ENCODE assay signal across 17 cellular contexts in genomic region chr2:20613342-20613916, GRCh38. TPM values are rescaled to one million over a fixed set of nuclear protein-coding genes. Genes with fewer than 3 reads are reported as not detected.
DNase-seq lines count a peak whose midpoint lies in the region; ATAC-seq, FAIRE-seq and TF ChIP-seq lines count a peak whose summit lies in the region.
"Had no signal": no experiment of that assay in that cellular context is flagged by ENCODE, and none has a peak within 500 bp of the region (broad histone marks: within the 10 kb centered on the region; RNA-seq: fewer than 3 reads in every experiment).

No MANE protein-coding gene starts in this region.

- no peaks in the 10 kb centered on the region for H3K27me3 Mint-ChIP-seq in activated T-cell treated with anti-CD3 and anti-CD28 coated beads, Interleukin-2, amount 50 U/mL, for 4 hours (ENCODE audit: low read depth)

- no peak overlapping the region for H3K4me3 Mint-ChIP-seq in activated T-cell treated with anti-CD3 and anti-CD28 coated beads, Interleukin-2, amount 50 U/mL, for 4 hours
- H3K4me3 Mint-ChIP-seq: GM23338, mesothelial cell of epicardium had no signal

- no peaks in the 10 kb centered on the region for H3K79me2 ChIP-seq in HepG2 (ENCODE audit: insufficient read depth, low read length)
- H3K79me2 ChIP-seq: parathyroid adenoma had no signal

- H3K4me3 ChIP-seq in HepG2 (replicated peaks in 1 of 3; ENCODE audit: insufficient read depth in 1 of 3, low read depth in 2 of 3, low read length in 3 of 3): no peak overlapping the region
- H3K4me3 ChIP-seq in stomach: no peak overlapping the region
- H3K4me3 ChIP-seq: cardiac muscle cell, GM23338, MG63 had no signal

- intact Hi-C loops in HepG2 (cut with micrococcal nuclease; ENCODE audit: unreplicated experiment): no loop called here
- intact Hi-C loops in stomach (cut with DNase I; ENCODE audit: low total_unique reads): no loop called here

- WGBS in HepG2 (ENCODE audit: low lambda C conversion rate): 89% methylated on average over 12 of the region's 12 CpGs
- WGBS in stomach, 5 donors: 70 to 80% (median 73%) methylated on average over 11 to 12 of the region's 12 CpGs

- TF ChIP-seq EP300 in HepG2 (IDR thresholded peaks at IDR 0.05; ENCODE audit: low read depth in 2 of 2, low read length in 2 of 2): no peak
- TF ChIP-seq EP300 in HepG2 (CRISPR knock-in tag; IDR thresholded peaks at IDR 0.05; ENCODE audit: borderline replicate concordance): no peak
- no peak for TF ChIP-seq EP300 in stomach (IDR thresholded peaks at IDR 0.05)

- H3K9me3 Mint-ChIP-seq in activated T-cell treated with anti-CD3 and anti-CD28 coated beads, Interleukin-2, amount 50 U/mL, for 4 hours: no peaks in the 10 kb centered on the region
- H3K9me3 Mint-ChIP-seq: GM23338, mesothelial cell of epicardium had no signal

- H3K4me1 Mint-ChIP-seq in activated T-cell treated with anti-CD3 and anti-CD28 coated beads, Interleukin-2, amount 50 U/mL, for 4 hours (ENCODE audit: low read depth): no peaks in the 10 kb centered on the region

- no peak overlapping the region for H3K4me2 ChIP-seq in HepG2 (ENCODE audit: low read depth, low read length)

- ATAC-seq in HepG2: no peak
- no peak for ATAC-seq in activated T-cell treated with anti-CD3 and anti-CD28 coated beads, Interleukin-2, amount 50 U/mL, for 4 hours

- H3K36me3 ChIP-seq in HepG2 (replicated peaks in 1 of 2; ENCODE audit: control insufficient read depth in 1 of 2, insufficient read depth in 2 of 2, low read length in 2 of 2) (no peaks in the 10 kb centered on the region), stomach (no peaks in the 10 kb centered on the region)
- H3K36me3 ChIP-seq: cardiac muscle cell had no signal

- TF ChIP-seq POLR2A in HepG2 (IDR thresholded peaks at IDR 0.05; ENCODE audit: insufficient read depth in 1 of 2, low read depth in 2 of 2, low read length in 2 of 2) (no peak), stomach (IDR thresholded peaks at IDR 0.05) (no peak)

- H3K4me1 ChIP-seq in HepG2 (ENCODE audit: insufficient read depth, low read length) (peaks cover 100% of the 10 kb centered on the region), stomach (peaks cover 72 to 95% (median 86%) of the 10 kb centered on the region in 4 donors)

- H3K36me3 Mint-ChIP-seq in activated T-cell treated with anti-CD3 and anti-CD28 coated beads, Interleukin-2, amount 50 U/mL, for 4 hours (ENCODE audit: insufficient read depth): peaks cover 5% of the 10 kb centered on the region

- H3K27me3 ChIP-seq in HepG2 (ENCODE audit: control insufficient read depth in 1 of 2, insufficient read depth in 2 of 2, low read length in 2 of 2) (no peaks in the 10 kb centered on the region), stomach (no peaks in the 10 kb centered on the region)
- H3K27me3 ChIP-seq: cardiac muscle cell, MG63 had no signal

- H3K9ac ChIP-seq in HepG2 (ENCODE audit: insufficient read depth, low read depth, low read length): peak overlapping the region; percentile 51; the same call in 1 of the 2 replicates
- H3K9ac ChIP-seq: parathyroid adenoma had no signal

- TF ChIP-seq RAD21 in HepG2 (CRISPR knock-in tag; IDR thresholded peaks at IDR 0.05): no peak

- POLR2A ChIA-PET in HepG2 (lab: Yijun Ruan, JAX) (interaction anchor here (1.3 to 7.9 kb wide), 6 partner anchors 14 to 164 kb away, joined by 3 to 153 read pairs (median 25); partner anchors contain the start of gene RHOB), HEK293T (lab: Yijun Ruan, JAX) (interaction anchor here (4.6 kb wide), 1 partner anchor 165 kb away, joined by 66 read pairs; the partner anchor contains the start of gene RHOB)

- in situ Hi-C loops in HepG2 (cut with HindIII; ENCODE audit: extremely low pct_ligation_motif_present, low pct_unique_long_range_greater_than_20kb): no loop called here

- DNase-seq in NCI-H146 (lab: John Stamatoyannopoulos, UW) (peak; percentile 60), HepG2 (ENCODE audit: low spot score) (no peak), stomach (no peak), HEK293T (ENCODE audit: extremely low spot score) (no peak), NCI-H1436 (lab: John Stamatoyannopoulos, UW) (no peak), MV-4-11 (lab: John Stamatoyannopoulos, UW) (no peak)
- DNase-seq in activated T-cell treated with anti-CD3 and anti-CD28 coated beads, Interleukin-2, amount 50 U/mL, for 4 hours: no peak
- DNase-seq: activated CD4-positive, alpha-beta T cell treated with anti-CD3 and anti-CD28 coated beads for 48 hours; activated gamma-delta T cell treated with Interleukin-2 at 50 U/mL for 16 hours; MG63 had no signal

- FAIRE-seq in HepG2 (lab: Jason Lieb, UNC): no peak
- FAIRE-seq: GM12892 had no signal

- H3K9me3 ChIP-seq in HepG2 (ENCODE audit: low read length): no peaks in the 10 kb centered on the region
- no peaks in the 10 kb centered on the region for H3K9me3 ChIP-seq in stomach
- H3K9me3 ChIP-seq: MG63 had no signal

- no TSS peak for BruUV-seq in HepG2 (replicated peaks; lab: Mats Ljungman, UMichigan)

- TF ChIP-seq CTCF in HepG2 (CRISPR knock-in tag; IDR thresholded peaks at IDR 0.05): no peak
- TF ChIP-seq CTCF in stomach (IDR thresholded peaks at IDR 0.05): no peak

- CTCF ChIA-PET in HepG2 (lab: Yijun Ruan, JAX; ENCODE audit: low intra/inter-chr PET ratio, low total read pairs) (no interaction called here), HEK293T (lab: Yijun Ruan, JAX) (interaction anchor here (0.5 kb wide), 1 partner anchor 165 kb away, joined by 3 read pairs; no protein-coding TSS in a partner anchor)

- H3K27ac ChIP-seq in cingulate gyrus (ENCODE audit: low read depth, low read length): peak overlapping the region; percentile 30
- peak overlapping the region; percentile 95 for H3K27ac ChIP-seq in HepG2 (ENCODE audit: extremely low read length, insufficient read depth, low read length)
- peak overlapping the region in 4 of 5 donors; percentile 87 to 97 (median 92) for H3K27ac ChIP-seq in stomach
- H3K27ac ChIP-seq: cardiac muscle cell, epithelial cell of prostate had no signal

- no peaks in the 10 kb centered on the region for H4K20me1 ChIP-seq in HepG2 (ENCODE audit: insufficient read depth, low read length)

- H2AFZ ChIP-seq in HepG2 (ENCODE audit: low read length): no peak overlapping the region
- H2AFZ ChIP-seq: parathyroid adenoma had no signal

RNA-seq across cellular contexts. Expression of gene HS1BP3, which starts 37.5 kb away (rescaled TPM):
- 22.0 and 22.8 TPM in 2 replicates for total RNA-seq in HepG2 (2016; rRNA removed; fragmentation: Illumina TruSeq; extraction: Trizol)
- 4.7 and 4.9 TPM in 2 replicates for total RNA-seq in HepG2 (2016; cell fraction: cytosol; rRNA removed; fragmentation: Illumina TruSeq; extraction: Trizol; ENCODE audit: low read depth)
- 18.5 and 23.5 TPM in 2 replicates for total RNA-seq in HepG2 (2016; cell fraction: insoluble cytoplasmic fraction; rRNA removed; fragmentation: Illumina TruSeq; extraction: Trizol)
- 12.9 and 13.2 TPM in 2 replicates for total RNA-seq in HepG2 (2016; cell fraction: membrane; rRNA removed; fragmentation: Illumina TruSeq; extraction: Trizol)
- 16.8 and 19.0 TPM in 2 replicates for total RNA-seq in HepG2 (2016; cell fraction: nucleus; rRNA removed; fragmentation: Illumina TruSeq; extraction: Trizol)
- 15.2 and 17.3 TPM in 2 replicates for polyA plus RNA-seq in HepG2 (2011; rRNA removed)
- 9.2 and 11.9 TPM in 2 replicates for polyA plus RNA-seq in HepG2 (2011; cell fraction: cytosol; rRNA removed)
- polyA plus RNA-seq in HepG2 (2011; cell fraction: nucleus; rRNA removed): 20.1 and 23.4 TPM in 2 replicates
- polyA plus RNA-seq in HepG2 (2012): 13.4 and 14.5 TPM in 2 replicates
- 5.3 and 5.4 TPM in 2 replicates for polyA plus RNA-seq in HepG2 (2016; cell fraction: cytosol; fragmentation: Illumina TruSeq; extraction: Trizol; ENCODE audit: low read depth)
- polyA plus RNA-seq in HepG2 (2016; cell fraction: insoluble cytoplasmic fraction; fragmentation: Illumina TruSeq; extraction: Trizol; ENCODE audit: low read depth): 19.1 and 22.3 TPM in 2 replicates
- polyA plus RNA-seq in HepG2 (2016; cell fraction: membrane; fragmentation: Illumina TruSeq; extraction: Trizol; ENCODE audit: low read depth): 8.7 and 10.7 TPM in 2 replicates
- polyA plus RNA-seq in HepG2 (2016; cell fraction: nucleus; fragmentation: Illumina TruSeq; extraction: Trizol; ENCODE audit: insufficient read depth, low read depth): 19.4 and 22.9 TPM in 2 replicates
- polyA minus RNA-seq in HepG2 (2011; rRNA and poly(A)+ RNA removed; ENCODE audit: low replicate concordance): 14.3 and 29.5 TPM in 2 replicates
- 11.9 and 13.8 TPM in 2 replicates for polyA minus RNA-seq in HepG2 (2011; cell fraction: cytosol; rRNA and poly(A)+ RNA removed)
- 28.6 and 28.8 TPM in 2 replicates for polyA minus RNA-seq in HepG2 (2011; cell fraction: nucleus; rRNA and poly(A)+ RNA removed)
- total RNA-seq in stomach: 100 to 1,000 TPM in 1 of 5 donors, 10 to 100 TPM in 4; 13.8 to 105 (median 22.5) TPM
- 10 to 100 TPM; 20.6 to 25.2 (median 24.1) TPM for polyA plus RNA-seq in stomach
- 1 to 10 TPM; 6.0 to 6.7 (median 6.3) TPM for total RNA-seq in activated T-cell treated with anti-CD3 and anti-CD28 coated beads, Interleukin-2, amount 50 U/mL, for 4 hours

RNA-seq across cellular contexts. Expression of gene GDF7, which starts 53.5 kb away (rescaled TPM):
- total RNA-seq in HepG2 (2016; rRNA removed; fragmentation: Illumina TruSeq; extraction: Trizol) (10.2 and 15.0 TPM in 2 replicates), stomach (1 to 10 TPM in 1 of 5 donors, under 1 TPM in 2, not detected in 2; 0.37 to 1.3 (median 0.45) TPM)
- total RNA-seq in HepG2 (2016; cell fraction: cytosol; rRNA removed; fragmentation: Illumina TruSeq; extraction: Trizol; ENCODE audit: low read depth): 1.6 and 1.8 TPM in 2 replicates
- total RNA-seq in HepG2 (2016; cell fraction: insoluble cytoplasmic fraction; rRNA removed; fragmentation: Illumina TruSeq; extraction: Trizol): 9.2 and 15.1 TPM in 2 replicates
- 5.3 and 5.6 TPM in 2 replicates for total RNA-seq in HepG2 (2016; cell fraction: membrane; rRNA removed; fragmentation: Illumina TruSeq; extraction: Trizol)
- total RNA-seq in HepG2 (2016; cell fraction: nucleus; rRNA removed; fragmentation: Illumina TruSeq; extraction: Trizol): 16.7 and 18.1 TPM in 2 replicates
- polyA plus RNA-seq in HepG2 (2011; rRNA removed) (1.6 and 3.0 TPM in 2 replicates), stomach (under 1 TPM in 2 of 3 donors, not detected in 1; 0.10 to 0.12 TPM)
- polyA plus RNA-seq in HepG2 (2011; cell fraction: cytosol; rRNA removed): 1.5 and 1.9 TPM in 2 replicates
- 6.3 and 9.6 TPM in 2 replicates for polyA plus RNA-seq in HepG2 (2011; cell fraction: nucleus; rRNA removed)
- 4.5 and 5.8 TPM in 2 replicates for polyA plus RNA-seq in HepG2 (2012)
- polyA plus RNA-seq in HepG2 (2016; cell fraction: cytosol; fragmentation: Illumina TruSeq; extraction: Trizol; ENCODE audit: low read depth): 0.75 and 0.80 TPM in 2 replicates
- 5.6 and 5.9 TPM in 2 replicates for polyA plus RNA-seq in HepG2 (2016; cell fraction: insoluble cytoplasmic fraction; fragmentation: Illumina TruSeq; extraction: Trizol; ENCODE audit: low read depth)
- 2.3 and 2.7 TPM in 2 replicates for polyA plus RNA-seq in HepG2 (2016; cell fraction: membrane; fragmentation: Illumina TruSeq; extraction: Trizol; ENCODE audit: low read depth)
- polyA plus RNA-seq in HepG2 (2016; cell fraction: nucleus; fragmentation: Illumina TruSeq; extraction: Trizol; ENCODE audit: insufficient read depth, low read depth): 19.8 and 21.2 TPM in 2 replicates
- 5.0 TPM in 1 of 2 replicates, not detected in the other for polyA minus RNA-seq in HepG2 (2011; rRNA and poly(A)+ RNA removed; ENCODE audit: low replicate concordance)
- 2.5 and 4.1 TPM in 2 replicates for polyA minus RNA-seq in HepG2 (2011; cell fraction: cytosol; rRNA and poly(A)+ RNA removed)
- polyA minus RNA-seq in HepG2 (2011; cell fraction: nucleus; rRNA and poly(A)+ RNA removed): 2.4 and 4.5 TPM in 2 replicates
- under 1 TPM in 2 of 3 donors, not detected in 1; 0.03 to 0.05 TPM for total RNA-seq in activated T-cell treated with anti-CD3 and anti-CD28 coated beads, Interleukin-2, amount 50 U/mL, for 4 hours

Comparison
In these comparisons a context has a peak if more than half of its experiments do, and no peak if none do; other contexts are left out.
1. H3K27ac ChIP-seq: peak in every context shown above with its lines; median percentile 95 in HepG2; 92 in stomach; 30 in cingulate gyrus.